29 cellular contexts compared by ENCODE assay signal in genomic region chr6:40165036-40165709, GRCh38.
"Had no signal": no experiment of that assay in that cellular context is flagged by ENCODE, and none has a peak within 500 bp of the region (broad histone marks: within the 10 kb centered on the region; RNA-seq: fewer than 3 reads in every experiment).

No MANE protein-coding gene starts in this region.

- H3K9ac ChIP-seq: KMS-11 had no signal

- H3K36me3 ChIP-seq: ascending aorta, Peyer's patch had no signal

- ATAC-seq: activated CD8-positive, alpha-beta memory T cell treated with anti-CD3 and anti-CD28 coated beads, Interleukin-2, amount 10 ng/mL, durations not matched to agents 7 days and 5 days; activated T-cell treated with anti-CD3 and anti-CD28 coated beads, Interleukin-2, amount 50 U/mL, for 72 hours; activated T-helper 17 cell treated with anti-CD3 and anti-CD28 coated beads, Interleukin-2, amount 50 U/mL, for 72 hours; PC-3; SK-N-SH treated with all-trans-retinoic acid at 6 μM for 48 hours; T-cell had no signal

- H3K9me3 Mint-ChIP-seq: activated B cell treated with CpG ODN at 0.5 μM for 24 hours; activated CD4-positive, alpha-beta memory T cell treated with anti-CD3 and anti-CD28 coated beads for 36 hours; activated naive CD4-positive, alpha-beta T cell treated with anti-CD3 and anti-CD28 coated beads, Interleukin-2, amount 50 U/mL, for 24 hours; activated naive CD8-positive, alpha-beta T cell treated with anti-CD3 and anti-CD28 coated beads, Interleukin-2, amount 10 ng/mL, durations not matched to agents 7 days and 5 days; activated T-cell treated with anti-CD3 and anti-CD28 coated beads, Interleukin-2, amount 50 U/mL, for 72 hours; activated T-helper 17 cell treated with anti-CD3 and anti-CD28 coated beads, Interleukin-2, amount 50 U/mL, for 72 hours; T-cell had no signal

- H3K4me2 ChIP-seq: KMS-11 had no signal

- H3K27me3 ChIP-seq: ascending aorta, Peyer's patch had no signal

- H3K27me3 Mint-ChIP-seq: activated CD4-positive, alpha-beta memory T cell treated with anti-CD3 and anti-CD28 coated beads for 36 hours; activated CD8-positive, alpha-beta memory T cell treated with anti-CD3 and anti-CD28 coated beads, Interleukin-2, amount 10 ng/mL, durations not matched to agents 7 days and 5 days had no signal

- H3K4me3 Mint-ChIP-seq: activated B cell treated with CpG ODN at 0.5 μM for 24 hours; activated CD4-positive, alpha-beta memory T cell treated with anti-CD3 and anti-CD28 coated beads for 36 hours; activated CD8-positive, alpha-beta memory T cell treated with anti-CD3 and anti-CD28 coated beads, Interleukin-2, amount 10 ng/mL, durations not matched to agents 7 days and 5 days; activated naive CD4-positive, alpha-beta T cell treated with anti-CD3 and anti-CD28 coated beads, Interleukin-2, amount 50 U/mL, for 24 hours; activated naive CD8-positive, alpha-beta T cell treated with anti-CD3 and anti-CD28 coated beads, Interleukin-2, amount 10 ng/mL, durations not matched to agents 7 days and 5 days; activated T-cell treated with anti-CD3 and anti-CD28 coated beads, Interleukin-2, amount 50 U/mL, for 72 hours; activated T-helper 17 cell treated with anti-CD3 and anti-CD28 coated beads, Interleukin-2, amount 50 U/mL, for 72 hours; T-cell had no signal

- H3K27ac ChIP-seq: ascending aorta, KMS-11, Peyer's patch, VCaP had no signal

- DNase-seq: activated B cell treated with CpG ODN at 0.5 μM for 24 hours; activated CD4-positive, alpha-beta memory T cell treated with anti-CD3 and anti-CD28 coated beads for 36 hours; activated CD4-positive, alpha-beta T cell treated with anti-CD3 and anti-CD28 coated beads for 4 hours; activated CD4-positive, alpha-beta T cell treated with anti-CD3 and anti-CD28 coated beads, Interleukin-2, amount 50 U/mL, for 1 hour; activated CD4-positive, CD25-positive, alpha-beta regulatory T cell treated with anti-CD3 and anti-CD28 coated beads, Interleukin-2, amount 50 U/mL, for 72 hours; activated CD8-positive, alpha-beta memory T cell treated with anti-CD3 and anti-CD28 coated beads, Interleukin-2, amount 10 ng/mL, durations not matched to agents 7 days and 5 days; activated effector memory CD4-positive, alpha-beta T cell treated with anti-CD3 and anti-CD28 coated beads, Interleukin-2, amount 50 U/mL, for 16 hours; activated naive CD4-positive, alpha-beta T cell; activated naive CD8-positive, alpha-beta T cell treated with anti-CD3 and anti-CD28 coated beads, Interleukin-2, amount 10 ng/mL, durations not matched to agents 7 days and 5 days; activated T-cell treated with anti-CD3 and anti-CD28 coated beads, Interleukin-2, amount 50 U/mL, for 1 hour; activated T-cell treated with anti-CD3 and anti-CD28 coated beads, Interleukin-2, amount 50 U/mL, for 72 hours; central memory CD4-positive, alpha-beta T cell; NCI-H1105; NCI-H1417 treated with DMSO at 0.1 percent for 48 hours; NCI-H187 treated with DMSO at 0.1 percent for 48 hours; NCI-H2081; NCI-H226; NCI-H446 treated with DMSO at 0.1 percent for 48 hours; PC-3; Peyer's patch; T-cell; T-helper 2 cell; T-helper 9 cell had no signal

- H3K4me3 ChIP-seq: ascending aorta, Peyer's patch had no signal

- H3K9me3 ChIP-seq: Peyer's patch had no signal

- H3K27ac Mint-ChIP-seq: activated B cell treated with CpG ODN at 0.5 μM for 24 hours; activated CD4-positive, alpha-beta memory T cell treated with anti-CD3 and anti-CD28 coated beads for 36 hours; activated CD8-positive, alpha-beta memory T cell treated with anti-CD3 and anti-CD28 coated beads, Interleukin-2, amount 10 ng/mL, durations not matched to agents 7 days and 5 days; activated naive CD4-positive, alpha-beta T cell treated with anti-CD3 and anti-CD28 coated beads, Interleukin-2, amount 50 U/mL, for 24 hours; activated naive CD8-positive, alpha-beta T cell treated with anti-CD3 and anti-CD28 coated beads, Interleukin-2, amount 10 ng/mL, durations not matched to agents 7 days and 5 days; activated T-cell treated with anti-CD3 and anti-CD28 coated beads, Interleukin-2, amount 50 U/mL, for 72 hours; activated T-helper 17 cell treated with anti-CD3 and anti-CD28 coated beads, Interleukin-2, amount 50 U/mL, for 72 hours; T-cell had no signal

- H3K36me3 Mint-ChIP-seq: activated CD4-positive, alpha-beta memory T cell treated with anti-CD3 and anti-CD28 coated beads for 36 hours; activated CD8-positive, alpha-beta memory T cell treated with anti-CD3 and anti-CD28 coated beads, Interleukin-2, amount 10 ng/mL, durations not matched to agents 7 days and 5 days; activated naive CD4-positive, alpha-beta T cell treated with anti-CD3 and anti-CD28 coated beads, Interleukin-2, amount 50 U/mL, for 24 hours; activated naive CD8-positive, alpha-beta T cell treated with anti-CD3 and anti-CD28 coated beads, Interleukin-2, amount 10 ng/mL, durations not matched to agents 7 days and 5 days; T-cell had no signal

- H3K4me1 Mint-ChIP-seq: activated B cell treated with CpG ODN at 0.5 μM for 24 hours; activated CD8-positive, alpha-beta memory T cell treated with anti-CD3 and anti-CD28 coated beads, Interleukin-2, amount 10 ng/mL, durations not matched to agents 7 days and 5 days; activated naive CD4-positive, alpha-beta T cell treated with anti-CD3 and anti-CD28 coated beads, Interleukin-2, amount 50 U/mL, for 24 hours; activated naive CD8-positive, alpha-beta T cell treated with anti-CD3 and anti-CD28 coated beads, Interleukin-2, amount 10 ng/mL, durations not matched to agents 7 days and 5 days; activated T-helper 17 cell treated with anti-CD3 and anti-CD28 coated beads, Interleukin-2, amount 50 U/mL, for 72 hours; T-cell had no signal

- H3K4me1 ChIP-seq: ascending aorta, Peyer's patch had no signal
